Comparison of ENCODE assay signal across 26 cellular contexts in the genomic region with DNA sequence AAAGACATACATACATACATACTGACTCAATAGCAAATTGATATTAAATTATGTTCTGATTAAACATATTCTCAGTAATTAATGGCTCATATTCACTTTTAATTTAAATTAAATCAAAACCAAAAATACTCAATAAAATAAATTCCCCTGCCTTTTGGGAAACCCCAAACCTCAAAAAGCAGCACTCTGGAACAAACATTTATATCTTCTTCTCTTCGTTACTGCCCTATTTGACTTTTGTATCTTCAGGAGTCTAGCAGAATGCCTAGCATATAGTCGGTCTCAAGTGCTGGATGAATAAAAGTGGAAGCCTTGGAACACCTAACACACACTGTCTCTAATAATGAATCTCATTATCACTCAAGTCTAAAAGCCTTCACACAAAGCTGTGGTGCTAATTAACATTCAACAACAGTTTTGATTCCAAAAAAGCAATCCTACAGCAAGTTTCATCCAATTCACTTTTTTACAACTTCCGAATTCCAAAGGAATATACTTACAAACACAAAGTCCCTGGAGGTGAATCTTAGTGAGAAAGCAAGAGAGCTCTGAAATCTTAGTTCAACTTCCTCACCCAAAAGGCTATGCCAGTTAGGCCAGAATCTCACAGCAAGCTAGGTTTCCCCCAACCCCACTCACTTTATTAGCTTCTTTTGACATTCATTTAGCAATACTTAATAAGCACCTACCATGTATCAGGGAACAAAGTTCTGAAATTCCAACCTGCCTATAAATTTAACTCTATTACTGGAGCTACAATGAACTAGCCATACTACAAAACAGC. TPM values are rescaled to one million over a fixed set of nuclear protein-coding genes. Genes with fewer than 3 reads are reported as not detected.
A peak's percentile ranks its signal among the peaks of the same experiment; 100 is the strongest.
DNase-seq lines count a peak whose midpoint lies in the region; ATAC-seq and TF ChIP-seq lines count a peak whose summit lies in the region.
"Had no signal": no experiment of that assay in that cellular context is flagged by ENCODE, and none has a peak within 500 bp of the region (broad histone marks: within the 10 kb centered on the region; RNA-seq: fewer than 3 reads in every experiment).

No MANE protein-coding gene starts in this region.

- H3K9me2 ChIP-seq in SU-DHL-6 (replicated peaks; ENCODE audit: insufficient read depth, low read length), result no peaks in the 10 kb centered on the region
- H3K9me2 ChIP-seq: SK-N-SH had no signal

- peaks cover 7% of the 10 kb centered on the region for H3K36me3 Mint-ChIP-seq in CD4-positive, CD25-positive, alpha-beta regulatory T cell
- H3K36me3 Mint-ChIP-seq in naive thymus-derived CD4-positive, alpha-beta T cell, result peaks cover 0 to 25% (median 18%) of the 10 kb centered on the region in 5 donors

- H3K27me3 Mint-ChIP-seq in CD4-positive, CD25-positive, alpha-beta regulatory T cell, result no peaks in the 10 kb centered on the region
- no peaks in the 10 kb centered on the region for H3K27me3 Mint-ChIP-seq in naive thymus-derived CD4-positive, alpha-beta T cell
- H3K27me3 Mint-ChIP-seq: activated CD4-positive, alpha-beta T cell treated with anti-CD3 and anti-CD28 coated beads, Interleukin-2, amount 10 ng/mL, durations not matched to agents 24 days and 14 days; IgD-negative memory B cell had no signal

- DNase-seq in CD4-positive, CD25-positive, alpha-beta regulatory T cell, result no peak
- no peak for DNase-seq in naive thymus-derived CD4-positive, alpha-beta T cell
- DNase-seq in NAMALWA (ENCODE audit: low spot score) (no peak), sigmoid colon (no peak)
- DNase-seq: activated CD4-positive, alpha-beta T cell treated with anti-CD3 and anti-CD28 coated beads, Interleukin-2, amount 10 ng/mL, durations not matched to agents 24 days and 14 days; activated naive CD4-positive, alpha-beta T cell treated with anti-CD3 and anti-CD28 coated beads for 36 hours; activated T-cell treated with anti-CD3 and anti-CD28 coated beads, Interleukin-2, amount 50 U/mL, for 48 hours; cortex of kidney; DMS 273 treated with DMSO at 0.1 percent for 48 hours; H9; kidney; lower lobe of right lung; NCI-H1105 treated with DMSO at 0.1 percent for 48 hours; NCI-H2029; NCI-H2227 treated with DMSO at 0.1 percent for 48 hours; NCI-H69; ovary; SK-N-SH; stimulated activated CD4-positive, alpha-beta T cell treated with anti-CD3 and anti-CD28 coated beads, Interleukin-4, amount 100 ng/mL, for 1 hour; stimulated activated naive CD4-positive, alpha-beta T cell had no signal

- intact Hi-C loops in naive thymus-derived CD4-positive, alpha-beta T cell (cut with micrococcal nuclease), result no loop called here
- intact Hi-C loops in sigmoid colon (cut with DNase I), result no loop called here

- peak overlapping the region; percentile 7 for H3K4me2 ChIP-seq in SU-DHL-6 (ENCODE audit: low read depth, low read length, poor library complexity, severe bottlenecking)
- H3K4me2 ChIP-seq: SK-N-SH had no signal

- peaks cover 15% of the 10 kb centered on the region for H4K20me1 ChIP-seq in SU-DHL-6 (ENCODE audit: low read depth, low read length)

- POLR2A ChIA-PET in naive thymus-derived CD4-positive, alpha-beta T cell (lab: Charles Lee), result interaction anchor here (0.6 to 0.9 kb wide), 2 partner anchors 35 to 38 kb away, joined by 3 to 4 read pairs; partner anchors contain the start of gene GSK3B

- H3K4me1 ChIP-seq in CD4-positive, CD25-positive, alpha-beta regulatory T cell (ENCODE audit: control insufficient read depth, insufficient read depth, low read length, poor library complexity, severe bottlenecking), result peaks cover 11% of the 10 kb centered on the region
- peaks cover 10 to 12% of the 10 kb centered on the region in 2 donors for H3K4me1 ChIP-seq in naive thymus-derived CD4-positive, alpha-beta T cell (ENCODE audit: control insufficient read depth in 2 of 2, insufficient read depth in 2 of 2, low read length in 2 of 2)
- H3K4me1 ChIP-seq in sigmoid colon, result peaks cover 0 to 16% (median 3%) of the 10 kb centered on the region in 4 donors

- no peak overlapping the region for H3K27ac ChIP-seq in CD4-positive, CD25-positive, alpha-beta regulatory T cell (ENCODE audit: insufficient read depth, low read length, poor library complexity, severe bottlenecking)
- H3K27ac ChIP-seq in SU-DHL-6 (ENCODE audit: low read depth, low read length) (peak overlapping the region; percentile 10; the same call in 1 of the 2 replicates), sigmoid colon (no peak overlapping the region)
- H3K27ac ChIP-seq in naive thymus-derived CD4-positive, alpha-beta T cell (ENCODE audit: low read depth, low read length), result no peak overlapping the region
- H3K27ac ChIP-seq: lower lobe of right lung, ovary, RWPE1 had no signal

- CTCF ChIA-PET in naive thymus-derived CD4-positive, alpha-beta T cell (lab: Charles Lee), result no interaction called here

- H3K9me3 Mint-ChIP-seq in CD4-positive, CD25-positive, alpha-beta regulatory T cell, result peaks cover 0 to 4% (median 0%) of the 10 kb centered on the region in 7 donors
- peaks cover 0 to 8% (median 5%) of the 10 kb centered on the region in 11 donors for H3K9me3 Mint-ChIP-seq in naive thymus-derived CD4-positive, alpha-beta T cell
- H3K9me3 Mint-ChIP-seq: T-helper 2 cell treated with Interferon-gamma antibody and Interleukin-4, amounts not matched to agents 5 μg/mL and 100 μg/mL, for 36 hours had no signal

- peaks cover 37 to 56% (median 40%) of the 10 kb centered on the region in 4 donors for H3K4me1 Mint-ChIP-seq in CD4-positive, CD25-positive, alpha-beta regulatory T cell
- peaks cover 5 to 63% (median 58%) of the 10 kb centered on the region in 7 donors for H3K4me1 Mint-ChIP-seq in naive thymus-derived CD4-positive, alpha-beta T cell

- H3K27me3 ChIP-seq in CD4-positive, CD25-positive, alpha-beta regulatory T cell (ENCODE audit: control insufficient read depth, insufficient read depth, low read length), result no peaks in the 10 kb centered on the region
- no peaks in the 10 kb centered on the region for H3K27me3 ChIP-seq in SU-DHL-6 (ENCODE audit: low read length)
- H3K27me3 ChIP-seq in naive thymus-derived CD4-positive, alpha-beta T cell (ENCODE audit: control insufficient read depth in 2 of 2, insufficient read depth in 2 of 2, low read length in 2 of 2), result no peaks in the 10 kb centered on the region
- no peaks in the 10 kb centered on the region for H3K27me3 ChIP-seq in sigmoid colon
- H3K27me3 ChIP-seq: ovary had no signal

- no peaks in the 10 kb centered on the region for H3F3A ChIP-seq in SU-DHL-6 (ENCODE audit: insufficient read depth)

- no peak overlapping the region for H3K9ac ChIP-seq in SU-DHL-6 (ENCODE audit: low read length)
- H3K9ac ChIP-seq: SK-N-SH had no signal

- TF ChIP-seq EP300 in sigmoid colon (IDR thresholded peaks at IDR 0.05), result no peak

- no peak for TF ChIP-seq CTCF in SU-DHL-6 (IDR thresholded peaks at IDR 0.05; ENCODE audit: insufficient read depth, low read length, poor library complexity, severe bottlenecking)
- TF ChIP-seq CTCF in sigmoid colon (IDR thresholded peaks at IDR 0.05), result no peak

- no peak overlapping the region for H2AFZ ChIP-seq in SU-DHL-6 (ENCODE audit: low read depth, low read length, severe bottlenecking)

- H3K4me3 ChIP-seq in CD4-positive, CD25-positive, alpha-beta regulatory T cell (ENCODE audit: low read depth, low read length), result peak overlapping the region; percentile 5
- H3K4me3 ChIP-seq in SU-DHL-6 (ENCODE audit: insufficient read depth, low read length, poor library complexity, severe bottlenecking) (no peak overlapping the region), sigmoid colon (no peak overlapping the region)
- no peak overlapping the region for H3K4me3 ChIP-seq in naive thymus-derived CD4-positive, alpha-beta T cell (ENCODE audit: low read length)
- H3K4me3 ChIP-seq: lower lobe of right lung, ovary had no signal

- H3K4me3 Mint-ChIP-seq in CD4-positive, CD25-positive, alpha-beta regulatory T cell, result peak overlapping the region in 1 of 4 donors; percentile 32
- H3K4me3 Mint-ChIP-seq in naive thymus-derived CD4-positive, alpha-beta T cell, result peak overlapping the region in 3 of 10 donors; percentile 3 to 25 (median 10)
- H3K4me3 Mint-ChIP-seq: activated CD4-positive, alpha-beta T cell treated with anti-CD3 and anti-CD28 coated beads, Interleukin-2, amount 10 ng/mL, durations not matched to agents 24 days and 14 days; activated naive CD4-positive, alpha-beta T cell treated with anti-CD3 and anti-CD28 coated beads for 36 hours; H9; T-helper 2 cell treated with Interferon-gamma antibody and Interleukin-4, amounts not matched to agents 5 μg/mL and 100 μg/mL, for 36 hours had no signal

- WGBS in sigmoid colon, 2 donors, result 75 to 81% methylated on average over 3 of the region's 3 CpGs

- H3K36me3 ChIP-seq in CD4-positive, CD25-positive, alpha-beta regulatory T cell (ENCODE audit: control insufficient read depth, insufficient read depth, low read length), result no peaks in the 10 kb centered on the region
- peaks cover 15% of the 10 kb centered on the region for H3K36me3 ChIP-seq in SU-DHL-6 (ENCODE audit: low read length)
- no peaks in the 10 kb centered on the region for H3K36me3 ChIP-seq in naive thymus-derived CD4-positive, alpha-beta T cell (ENCODE audit: control insufficient read depth in 2 of 3, insufficient read depth in 3 of 3, low read length in 3 of 3)
- H3K36me3 ChIP-seq in sigmoid colon, result no peaks in the 10 kb centered on the region
- H3K36me3 ChIP-seq: lower lobe of right lung, ovary had no signal

- ATAC-seq in CD4-positive, CD25-positive, alpha-beta regulatory T cell (ENCODE audit: low read depth in 2 of 2), result no peak
- peak; percentile 53 for ATAC-seq in GM18498 (IDR thresholded peaks at IDR 0.05; ENCODE audit: unreplicated experiment)
- no peak for ATAC-seq in naive thymus-derived CD4-positive, alpha-beta T cell
- no peak for ATAC-seq in HG02885 (IDR thresholded peaks at IDR 0.05; ENCODE audit: poor library complexity, unreplicated experiment)
- ATAC-seq: lower lobe of right lung had no signal

- TF ChIP-seq POLR2A in sigmoid colon (IDR thresholded peaks at IDR 0.05), result no peak

- no peaks in the 10 kb centered on the region for H3K9me3 ChIP-seq in CD4-positive, CD25-positive, alpha-beta regulatory T cell (ENCODE audit: control insufficient read depth in 2 of 2, low read length in 2 of 2)
- H3K9me3 ChIP-seq in SU-DHL-6 (ENCODE audit: insufficient read depth, low read length) (no peaks in the 10 kb centered on the region), sigmoid colon (no peaks in the 10 kb centered on the region)
- H3K9me3 ChIP-seq in naive thymus-derived CD4-positive, alpha-beta T cell (ENCODE audit: control insufficient read depth in 2 of 3, low read length in 3 of 3), result no peaks in the 10 kb centered on the region
- H3K9me3 ChIP-seq: lower lobe of right lung, ovary, SK-N-SH had no signal

- peaks cover 98% of the 10 kb centered on the region for H3K79me2 ChIP-seq in SU-DHL-6 (ENCODE audit: insufficient read depth, low read length)

- peak overlapping the region in 1 of 3 donors; percentile 23 for H3K27ac Mint-ChIP-seq in CD4-positive, CD25-positive, alpha-beta regulatory T cell
- H3K27ac Mint-ChIP-seq in naive thymus-derived CD4-positive, alpha-beta T cell, result peak overlapping the region in 5 of 9 donors; percentile 2 to 59 (median 21)
- H3K27ac Mint-ChIP-seq: activated CD4-positive, alpha-beta T cell treated with anti-CD3 and anti-CD28 coated beads, Interleukin-2, amount 10 ng/mL, durations not matched to agents 24 days and 14 days; activated naive CD4-positive, alpha-beta T cell treated with anti-CD3 and anti-CD28 coated beads for 36 hours; H9; T-helper 2 cell treated with Interferon-gamma antibody and Interleukin-4, amounts not matched to agents 5 μg/mL and 100 μg/mL, for 36 hours had no signal

RNA-seq across cellular contexts. Expression of gene GSK3B, which starts 35.0 kb away (rescaled TPM):
- 45.4 TPM for total RNA-seq in CD4-positive, CD25-positive, alpha-beta regulatory T cell
- polyA plus RNA-seq in CD4-positive, CD25-positive, alpha-beta regulatory T cell, result 10 to 100 TPM; 12.9 to 15.9 (median 14.9) TPM
- 10 to 100 TPM; 32.9 to 42.9 (median 38.6) TPM for total RNA-seq in naive thymus-derived CD4-positive, alpha-beta T cell
- polyA plus RNA-seq in naive thymus-derived CD4-positive, alpha-beta T cell, result 10 to 100 TPM; 13.4 to 15.7 TPM
- total RNA-seq in sigmoid colon, result 10 to 100 TPM; 23.2 to 36.8 (median 27.6) TPM
- 10 to 100 TPM; 11.4 to 19.9 (median 17.8) TPM for polyA plus RNA-seq in sigmoid colon
